1 cellular context compared by ENCODE assay signal in the genomic region with DNA sequence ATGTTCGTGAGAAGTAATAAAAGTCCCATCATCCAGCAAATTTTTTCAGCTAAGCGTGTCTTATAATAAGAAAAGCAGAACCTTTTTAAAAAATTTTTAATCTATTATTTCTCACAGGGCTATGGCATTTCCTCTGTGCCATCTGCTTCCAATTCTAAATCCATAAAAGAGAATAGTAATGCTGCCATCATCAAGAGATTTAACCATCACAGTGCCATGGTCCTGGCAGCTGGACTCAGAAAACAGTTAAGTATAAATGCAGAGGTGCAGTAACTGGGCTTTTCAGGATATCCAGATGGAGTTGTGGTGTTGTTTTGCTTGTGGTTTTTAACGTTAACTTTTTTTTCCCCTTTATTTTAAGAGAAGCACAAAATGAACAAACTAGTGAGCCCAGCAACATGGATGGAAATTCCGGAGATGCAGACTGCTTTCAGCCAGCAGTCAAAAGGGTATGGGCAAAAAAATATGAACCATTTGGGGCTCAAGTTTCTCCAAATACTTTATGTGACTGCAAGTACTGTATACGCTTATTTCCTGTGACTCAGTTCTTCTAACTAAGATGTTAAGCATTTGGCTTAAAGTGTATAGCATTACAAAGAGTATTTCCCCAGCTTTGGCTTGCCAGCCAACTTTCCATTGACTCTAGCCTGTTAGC.
TF ChIP-seq lines count a peak whose summit lies in the region.

No MANE protein-coding gene starts in this region.

TF ChIP-seq in GM12878, 131 proteins besides CTCF, POLR2A, EP300 and RAD21:
- TF ChIP-seq WRNIP1 (IDR thresholded peaks at IDR 0.05; ENCODE audit: borderline replicate concordance, low read depth, low read length): no peak
- TF ChIP-seq SMC3 (IDR thresholded peaks at IDR 0.05; ENCODE audit: borderline replicate concordance, low read length): no peak
- no peak for TF ChIP-seq NR2C2 (IDR thresholded peaks at IDR 0.05; ENCODE audit: borderline replicate concordance, control insufficient read depth, insufficient read length, low read depth)
- no peak for TF ChIP-seq BMI1 (IDR thresholded peaks at IDR 0.05; ENCODE audit: borderline replicate concordance)
- no peak for TF ChIP-seq IRF4 (IDR thresholded peaks at IDR 0.05; ENCODE audit: low read depth, low read length)
- TF ChIP-seq BACH1 (IDR thresholded peaks at IDR 0.05; ENCODE audit: borderline replicate concordance): no peak
- TF ChIP-seq NR2C1 (IDR thresholded peaks at IDR 0.05): no peak
